In genomic region chr1:150309758-150310495, GRCh38 we compare ENCODE assay signal across 18 cellular contexts. TPM values are rescaled to one million over a fixed set of nuclear protein-coding genes. Genes with fewer than 3 reads are reported as not detected.
DNase-seq lines count a peak whose midpoint lies in the region; ATAC-seq and TF ChIP-seq lines count a peak whose summit lies in the region.
"Had no signal": no experiment of that assay in that cellular context is flagged by ENCODE, and none has a peak within 500 bp of the region (broad histone marks: within the 10 kb centered on the region; RNA-seq: fewer than 3 reads in every experiment).

No MANE protein-coding gene starts in this region.

- peak; percentile 52 for DNase-seq in NCI-H82 (lab: John Stamatoyannopoulos, UW)
- no peak for DNase-seq in NCI-H82 treated with DMSO at 0.1 percent for 48 hours (lab: John Stamatoyannopoulos, UW; ENCODE audit: unreplicated experiment)
- DNase-seq in NCI-H2081 (lab: John Stamatoyannopoulos, UW), result peak; percentile 24 to 84
- DNase-seq in WTC11 (ENCODE audit: low spot score), result no peak
- DNase-seq in skeletal muscle cell (ENCODE audit: low read depth), result peak; percentile 16
- no peak for DNase-seq in NCI-H2227 treated with DMSO at 0.1 percent for 48 hours (lab: John Stamatoyannopoulos, UW)
- DNase-seq in HT-29 (ENCODE audit: low spot score), result no peak
- DNase-seq in lower lobe of right lung, result no peak
- DNase-seq: activated CD4-positive, alpha-beta T cell treated with anti-CD3 and anti-CD28 coated beads, Interleukin-2, amount 50 U/mL, for 4 hours; activated naive CD4-positive, alpha-beta T cell treated with anti-CD3 and anti-CD28 coated beads for 36 hours; activated T-cell treated with anti-CD3 and anti-CD28 coated beads, Interleukin-2, amount 50 U/mL, for 1 hour; cortex of kidney; MM.1S; stimulated activated CD4-positive, alpha-beta T cell treated with anti-CD3 and anti-CD28 coated beads, Interleukin-2, amount 100 ng/mL, for 24 hours had no signal

- POLR2A ChIA-PET in WTC11 (lab: Charles Lee), result no interaction called here

- H3K27me3 Mint-ChIP-seq in WTC11 (ENCODE audit: low read depth), result no peaks in the 10 kb centered on the region

- no peaks in the 10 kb centered on the region for H3K4me1 ChIP-seq in lower lobe of right lung
- H3K4me1 ChIP-seq: vagina had no signal

- ATAC-seq in WTC11 (no peak), lower lobe of right lung (no peak)
- ATAC-seq: left lobe of liver, sciatic nerve had no signal

- no peaks in the 10 kb centered on the region for H3K9me3 Mint-ChIP-seq in WTC11
- H3K9me3 Mint-ChIP-seq: activated naive CD4-positive, alpha-beta T cell treated with anti-CD3 and anti-CD28 coated beads for 36 hours had no signal

- TF ChIP-seq CTCF in WTC11 (IDR thresholded peaks at IDR 0.05) (no peak), lower lobe of right lung (IDR thresholded peaks at IDR 0.05) (no peak)

- H3K27ac Mint-ChIP-seq in WTC11, result peak overlapping the region; percentile 79; the same call in 1 of the 2 replicates
- H3K27ac Mint-ChIP-seq: activated naive CD4-positive, alpha-beta T cell treated with anti-CD3 and anti-CD28 coated beads for 36 hours had no signal

- CTCF ChIA-PET in WTC11 (lab: Charles Lee), result no interaction called here

- H3K9me3 ChIP-seq in lower lobe of right lung, result no peaks in the 10 kb centered on the region
- H3K9me3 ChIP-seq: vagina had no signal

- H3K4me3 ChIP-seq in skeletal muscle cell (ENCODE audit: low read depth, low read length), result no peak overlapping the region
- no peak overlapping the region for H3K4me3 ChIP-seq in lower lobe of right lung
- H3K4me3 ChIP-seq: vagina had no signal

- H3K36me3 ChIP-seq in lower lobe of right lung, result peaks cover 29% of the 10 kb centered on the region

- peaks cover 25% of the 10 kb centered on the region for H3K36me3 Mint-ChIP-seq in WTC11

- peaks cover 9% of the 10 kb centered on the region for H3K4me1 Mint-ChIP-seq in WTC11

- intact Hi-C loops in lower lobe of right lung (cut with DNase I), result no loop called here

- H3K27me3 ChIP-seq in lower lobe of right lung (ENCODE audit: low read depth), result no peaks in the 10 kb centered on the region
- H3K27me3 ChIP-seq: vagina had no signal

- no peak overlapping the region for H3K27ac ChIP-seq in lower lobe of right lung
- H3K27ac ChIP-seq: vagina had no signal

- H3K4me3 Mint-ChIP-seq in WTC11, result no peak overlapping the region
- H3K4me3 Mint-ChIP-seq: activated naive CD4-positive, alpha-beta T cell treated with anti-CD3 and anti-CD28 coated beads for 36 hours had no signal

TF ChIP-seq in WTC11, 78 proteins besides CTCF, POLR2A, EP300 and RAD21:
- TF ChIP-seq PRRX2 (CRISPR knock-in tag; IDR thresholded peaks at IDR 0.05) (0 out of 2 replicates have a peak, but pooled peaks have one; percentile 31), ZNF532 (CRISPR knock-in tag; IDR thresholded peaks at IDR 0.05; ENCODE audit: borderline replicate concordance) (no peak)

RNA-seq across cellular contexts. Expression of gene PRPF3, which starts 11.4 kb away (rescaled TPM):
- total RNA-seq in WTC11 (2021), result 56.7 to 67.8 TPM (median 60.3 TPM) in 3 replicates
- 33.8 and 39.5 TPM in 2 replicates for total RNA-seq in HT-29 (2014; rRNA removed; shearing (Covaris generic))
- total RNA-seq in lower lobe of right lung, result 54.1 TPM

RNA-seq across cellular contexts. Expression of gene MRPS21, which starts 16.3 kb away (rescaled TPM):
- total RNA-seq in WTC11 (2021) (100 to 105 TPM (median 100 TPM) in 3 replicates), lower lobe of right lung (45.9 TPM)
- 44.2 and 47.7 TPM in 2 replicates for total RNA-seq in HT-29 (2014; rRNA removed; shearing (Covaris generic))

RNA-seq across cellular contexts. Expression of gene CIART, which starts 27.6 kb away (rescaled TPM):
- total RNA-seq in WTC11 (2021) (7.8 to 10.5 TPM (median 8.1 TPM) in 3 replicates), lower lobe of right lung (6.2 TPM)
- total RNA-seq in HT-29 (2014; rRNA removed; shearing (Covaris generic)), result not detected in 2 replicates

RNA-seq across cellular contexts. Expression of gene C1orf54, which starts 37.3 kb away (rescaled TPM):
- total RNA-seq in WTC11 (2021), result 10.3 to 19.0 TPM (median 18.0 TPM) in 3 replicates
- 0.20 and 0.29 TPM in 2 replicates for total RNA-seq in HT-29 (2014; rRNA removed; shearing (Covaris generic))
- total RNA-seq in lower lobe of right lung, result 12.2 TPM
- total RNA-seq: NCI-H460 had no signal

RNA-seq across cellular contexts. Expression of gene APH1A, which starts 41.1 kb away (rescaled TPM):
- total RNA-seq in WTC11 (2021) (110 to 120 TPM (median 113 TPM) in 3 replicates), lower lobe of right lung (129 TPM)
- total RNA-seq in HT-29 (2014; rRNA removed; shearing (Covaris generic)), result 117 and 138 TPM in 2 replicates

Comparison
In these comparisons a context has a peak if more than half of its experiments do, and no peak if none do; other contexts are left out.
1. DNase-seq: peak in NCI-H82 (single experiment), NCI-H2081 (2 of 2) and skeletal muscle cell (single experiment); none in NCI-H82 treated with DMSO at 0.1 percent for 48 hours (single experiment), WTC11 (single experiment), NCI-H2227 treated with DMSO at 0.1 percent for 48 hours (single experiment), HT-29 (single experiment) and lower lobe of right lung (single experiment).